Comparison of ENCODE assay signal across 22 cellular contexts in genomic region chr5:123813251-123813650, GRCh38.
DNase-seq lines count a peak whose midpoint lies in the region; ATAC-seq, FAIRE-seq and TF ChIP-seq lines count a peak whose summit lies in the region.
"Had no signal": no experiment of that assay in that cellular context is flagged by ENCODE, and none has a peak within 500 bp of the region (broad histone marks: within the 10 kb centered on the region; RNA-seq: fewer than 3 reads in every experiment).

No MANE protein-coding gene starts in this region.

- no peaks in the 10 kb centered on the region for H3K27me3 ChIP-seq in DND-41 (ENCODE audit: insufficient read depth, low read length, poor library complexity)
- H3K27me3 ChIP-seq in adipocyte (replicated peaks; ENCODE audit: control insufficient read depth, insufficient read depth, low read length), result no peaks in the 10 kb centered on the region
- H3K27me3 ChIP-seq in keratinocyte (ENCODE audit: control insufficient read depth, extremely low read depth, insufficient read depth, low read length), result no peaks in the 10 kb centered on the region
- H3K27me3 ChIP-seq: esophagus muscularis mucosa, tibial artery had no signal

- H3K9me1 ChIP-seq in keratinocyte (ENCODE audit: control insufficient read depth, extremely low read depth, insufficient read depth, low read length), result no peaks in the 10 kb centered on the region

- no peaks in the 10 kb centered on the region for H3K9me3 Mint-ChIP-seq in HFFc6
- H3K9me3 Mint-ChIP-seq: activated B cell treated with CpG ODN at 0.5 μM for 24 hours, mesothelial cell of epicardium, nephron progenitor cell had no signal

- peaks cover 58% of the 10 kb centered on the region for H3K4me1 Mint-ChIP-seq in HFFc6 (ENCODE audit: low read depth)
- H3K4me1 Mint-ChIP-seq: CD4-positive, alpha-beta memory T cell; central memory CD8-positive, alpha-beta T cell had no signal

- DNase-seq in DND-41, result no peak
- no peak for DNase-seq in HFFc6
- peak; percentile 18 for DNase-seq in adipocyte (ENCODE audit: low read depth)
- DNase-seq in keratinocyte (ENCODE audit: low read depth, low spot score), result no peak
- no peak for DNase-seq in NCI-H345 (lab: John Stamatoyannopoulos, UW)
- DNase-seq in hepatic stellate cell (ENCODE audit: low spot score), result no peak
- DNase-seq in mucosa of descending colon, result no peak
- DNase-seq: activated B cell treated with CpG ODN at 0.5 μM for 24 hours; activated CD4-positive, alpha-beta memory T cell treated with anti-CD3 and anti-CD28 coated beads for 36 hours; CD4-positive, alpha-beta memory T cell; H7; nephron progenitor cell; PC-9; stimulated activated naive CD4-positive, alpha-beta T cell; T-helper 2 cell; tibial artery had no signal

- dilution Hi-C loops in keratinocyte (cut with MboI; ENCODE audit: extremely low pct_ligation_motif_present, low sequenced_read_pairs), result no loop called here

- no peaks in the 10 kb centered on the region for H3K36me3 Mint-ChIP-seq in HFFc6 (ENCODE audit: low read depth)
- H3K36me3 Mint-ChIP-seq: activated CD4-positive, alpha-beta memory T cell treated with anti-CD3 and anti-CD28 coated beads for 36 hours; CD4-positive, alpha-beta memory T cell; mesothelial cell of epicardium had no signal

- no peak overlapping the region for H3K9ac ChIP-seq in DND-41 (ENCODE audit: low read depth, low read length)
- H3K9ac ChIP-seq in adipocyte (ENCODE audit: low read length), result no peak overlapping the region
- H3K9ac ChIP-seq in keratinocyte (ENCODE audit: control insufficient read depth, extremely low read depth, insufficient read depth, low read length), result no peak overlapping the region

- intact Hi-C loops in mucosa of descending colon (cut with DNase I, micrococcal nuclease), result no loop called here

- H3K27ac ChIP-seq in DND-41 (ENCODE audit: low read length) (no peak overlapping the region), keratinocyte (ENCODE audit: control insufficient read depth, insufficient read depth, low read length) (no peak overlapping the region)
- H3K27ac ChIP-seq: PC-9, prostate gland, skin epidermis, tibial artery had no signal

- H3K79me2 ChIP-seq in DND-41 (ENCODE audit: insufficient read depth, low read length) (no peaks in the 10 kb centered on the region), keratinocyte (ENCODE audit: control insufficient read depth, insufficient read depth, low read length) (no peaks in the 10 kb centered on the region)

- H2AFZ ChIP-seq in DND-41 (ENCODE audit: low read depth, low read length) (no peak overlapping the region), keratinocyte (ENCODE audit: control insufficient read depth, low read length) (no peak overlapping the region)
- H2AFZ ChIP-seq: PC-9 had no signal

- H3K27me3 Mint-ChIP-seq in HFFc6 (ENCODE audit: insufficient read depth), result no peaks in the 10 kb centered on the region
- H3K27me3 Mint-ChIP-seq: activated B cell treated with CpG ODN at 0.5 μM for 24 hours; activated CD4-positive, alpha-beta memory T cell treated with anti-CD3 and anti-CD28 coated beads for 36 hours; CD4-positive, alpha-beta memory T cell; central memory CD8-positive, alpha-beta T cell had no signal

- TF ChIP-seq CTCF in DND-41 (IDR thresholded peaks at IDR 0.05; ENCODE audit: borderline replicate concordance, extremely low read depth, low read length, poor library complexity, severe bottlenecking) (no peak), HFFc6 (IDR thresholded peaks at IDR 0.05) (no peak), keratinocyte (optimal IDR thresholded peaks at IDR 0.05 in 1 of 3, IDR thresholded peaks at IDR 0.05 in 1 of 3, conservative IDR thresholded peaks at IDR 0.05 in 1 of 3; ENCODE audit: extremely low read depth in 1 of 3, insufficient read depth in 2 of 3, low read length in 3 of 3) (no peak), mucosa of descending colon (IDR thresholded peaks at IDR 0.05) (no peak)

- H3K27ac Mint-ChIP-seq in HFFc6, result peak overlapping the region; percentile 81; the same call in 1 of the 2 replicates
- H3K27ac Mint-ChIP-seq: activated B cell treated with CpG ODN at 0.5 μM for 24 hours; activated CD4-positive, alpha-beta memory T cell treated with anti-CD3 and anti-CD28 coated beads for 36 hours; CD4-positive, alpha-beta memory T cell had no signal

- H3K4me3 ChIP-seq in DND-41 (ENCODE audit: low read depth in 1 of 2, low read length in 2 of 2), result no peak overlapping the region
- H3K4me3 ChIP-seq in adipocyte (ENCODE audit: low read length), result no peak overlapping the region
- no peak overlapping the region for H3K4me3 ChIP-seq in keratinocyte (ENCODE audit: control insufficient read depth in 2 of 3, extremely low read depth in 1 of 3, insufficient read depth in 2 of 3, low read depth in 1 of 3, low read length in 3 of 3)
- no peak overlapping the region for H3K4me3 ChIP-seq in mucosa of descending colon
- H3K4me3 ChIP-seq: esophagus muscularis mucosa, PC-9, prostate gland, skin epidermis, tibial artery had no signal

- no peaks in the 10 kb centered on the region for H3K9me3 ChIP-seq in DND-41 (ENCODE audit: insufficient read depth, low read length, severe bottlenecking)
- no peaks in the 10 kb centered on the region for H3K9me3 ChIP-seq in adipocyte (ENCODE audit: control insufficient read depth, low read length)
- no peaks in the 10 kb centered on the region for H3K9me3 ChIP-seq in keratinocyte (ENCODE audit: control insufficient read depth, low read depth, low read length)
- H3K9me3 ChIP-seq in mucosa of descending colon, result no peaks in the 10 kb centered on the region
- H3K9me3 ChIP-seq: esophagus muscularis mucosa, prostate gland, tibial artery had no signal

- H4K20me1 ChIP-seq in DND-41 (ENCODE audit: insufficient read depth, low read length) (no peaks in the 10 kb centered on the region), keratinocyte (ENCODE audit: control insufficient read depth, extremely low read depth, insufficient read depth, low read length) (no peaks in the 10 kb centered on the region)

- ATAC-seq in DND-41 (ENCODE audit: insufficient read depth, low read depth) (peak; percentile 27; the same call in 1 of the 3 replicates), HG03460 (IDR thresholded peaks at IDR 0.05; ENCODE audit: unreplicated experiment) (no peak), mucosa of descending colon (no peak)

- H3K4me1 ChIP-seq in DND-41 (ENCODE audit: insufficient read depth, low read length), result peaks cover 35% of the 10 kb centered on the region
- peaks cover 15% of the 10 kb centered on the region for H3K4me1 ChIP-seq in adipocyte (ENCODE audit: control insufficient read depth, insufficient read depth, low read length)
- H3K4me1 ChIP-seq in keratinocyte (ENCODE audit: control insufficient read depth, extremely low read depth, insufficient read depth, low read length), result no peaks in the 10 kb centered on the region
- peaks cover 10% of the 10 kb centered on the region for H3K4me1 ChIP-seq in mucosa of descending colon (ENCODE audit: low read depth)
- H3K4me1 ChIP-seq: prostate gland, tibial artery had no signal

- FAIRE-seq in keratinocyte (lab: Jason Lieb, UNC), result peak; percentile 61

- H3K4me3 Mint-ChIP-seq in HFFc6, result peak overlapping the region; percentile 40
- H3K4me3 Mint-ChIP-seq: activated B cell treated with CpG ODN at 0.5 μM for 24 hours; activated CD4-positive, alpha-beta memory T cell treated with anti-CD3 and anti-CD28 coated beads for 36 hours; CD4-positive, alpha-beta memory T cell; central memory CD8-positive, alpha-beta T cell had no signal

- H3K4me2 ChIP-seq in DND-41 (ENCODE audit: insufficient read depth, low read length) (no peak overlapping the region), keratinocyte (ENCODE audit: control insufficient read depth, extremely low read depth, insufficient read depth, low read depth, low read length) (no peak overlapping the region)
- H3K4me2 ChIP-seq: PC-9 had no signal

- H3K36me3 ChIP-seq in DND-41 (ENCODE audit: insufficient read depth, low read length) (no peaks in the 10 kb centered on the region), adipocyte (ENCODE audit: control insufficient read depth, insufficient read depth, low read length, severe bottlenecking) (no peaks in the 10 kb centered on the region), keratinocyte (ENCODE audit: control insufficient read depth in 2 of 2, extremely low read depth in 1 of 2, insufficient read depth in 2 of 2, low read length in 2 of 2) (no peaks in the 10 kb centered on the region), mucosa of descending colon (ENCODE audit: low read depth) (no peaks in the 10 kb centered on the region)
- H3K36me3 ChIP-seq: esophagus muscularis mucosa, prostate gland, tibial artery had no signal
